23 cellular contexts compared by ENCODE assay signal in the genomic region with DNA sequence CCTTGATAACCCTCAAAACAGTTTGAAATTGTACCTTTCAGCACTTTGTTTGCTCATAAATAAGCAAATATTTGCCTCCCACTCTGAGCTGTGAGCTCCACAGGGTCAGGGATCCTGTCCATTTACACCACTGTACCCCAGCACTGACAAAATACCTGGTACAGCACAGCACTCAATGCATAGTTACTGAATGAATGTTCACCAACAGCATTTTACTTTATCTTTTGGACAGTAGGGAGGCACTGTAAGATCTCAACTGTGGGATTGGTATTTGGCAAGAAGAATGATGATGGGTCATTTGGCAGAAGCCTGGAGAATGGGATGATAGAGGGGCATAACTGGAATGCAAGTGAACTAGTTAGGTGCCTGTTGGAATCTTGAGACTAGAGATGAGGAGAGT.
"Had no signal": no experiment of that assay in that cellular context is flagged by ENCODE, and none has a peak within 500 bp of the region (broad histone marks: within the 10 kb centered on the region; RNA-seq: fewer than 3 reads in every experiment).

No MANE protein-coding gene starts in this region.

- H3K27ac ChIP-seq: neural progenitor cell, pancreas, prostate gland, right lobe of liver, sigmoid colon, stomach, thoracic aorta, thyroid gland, tibial nerve, upper lobe of left lung, vagina had no signal

- DNase-seq: natural killer cell; occipital lobe; pancreas; retina; right cardiac atrium; right lobe of liver; sigmoid colon; small intestine; stimulated activated CD4-positive, alpha-beta T cell treated with anti-CD3 and anti-CD28 coated beads, Interleukin-15, amount 100 ng/mL, for 24 hours; stimulated activated CD4-positive, alpha-beta T cell treated with anti-CD3 and anti-CD28 coated beads, Interleukin-2, amount 100 ng/mL, for 24 hours; stimulated activated CD4-positive, alpha-beta T cell treated with anti-CD3 and anti-CD28 coated beads, Interleukin-2, amount 100 ng/mL, for 48 hours; stimulated activated CD4-positive, alpha-beta T cell treated with anti-CD3 and anti-CD28 coated beads, Interleukin-4, amount 100 ng/mL, for 24 hours; stimulated activated naive B cell treated with anti-CD40 and anti-IgM and Interleukin-4, amounts not matched to agents 10 μg/mL and 1 μg/mL and 100 μg/mL, for 72 hours; stimulated activated naive CD4-positive, alpha-beta T cell treated with Interleukin-2 at 50 U/mL for 16 hours; stomach; thyroid gland; upper lobe of left lung had no signal

- H3K4me1 ChIP-seq: pancreas, prostate gland, right lobe of liver, sigmoid colon, tibial nerve had no signal

- H3K4me3 ChIP-seq: neural progenitor cell, pancreas, prostate gland, right lobe of liver, sigmoid colon, stomach, thoracic aorta, thyroid gland, tibial nerve, upper lobe of left lung, vagina had no signal

- ATAC-seq: natural killer cell; pancreas; right cardiac atrium; right lobe of liver; stimulated activated effector memory CD8-positive, alpha-beta T cell treated with anti-CD3 and anti-CD28 coated beads, Interleukin-12 subunit alpha, Interleukin-12 subunit beta, amount 100 ng/mL, for 72 hours; stimulated activated naive B cell treated with anti-CD40 and anti-IgM and Interleukin-4, amounts not matched to agents 10 μg/mL and 1 μg/mL and 100 μg/mL, for 72 hours had no signal

- H3K4me2 ChIP-seq: neural progenitor cell had no signal

- H3K9me3 ChIP-seq: pancreas, prostate gland, right lobe of liver, sigmoid colon, stomach, thoracic aorta, thyroid gland, tibial nerve, upper lobe of left lung, vagina had no signal

- H3K36me3 ChIP-seq: neural progenitor cell, pancreas, prostate gland, right lobe of liver, sigmoid colon, stomach, thoracic aorta, thyroid gland, tibial nerve, upper lobe of left lung, vagina had no signal

- H3K27me3 ChIP-seq: neural progenitor cell, pancreas, right lobe of liver, sigmoid colon, stomach, thyroid gland, tibial nerve, upper lobe of left lung, vagina had no signal

- H3K9ac ChIP-seq: neural progenitor cell had no signal
